10 cellular contexts compared by ENCODE assay signal in genomic region chr3:45552773-45553371, GRCh38. TPM values are rescaled to one million over a fixed set of nuclear protein-coding genes. Genes with fewer than 3 reads are reported as not detected.
DNase-seq lines count a peak whose midpoint lies in the region; ATAC-seq and TF ChIP-seq lines count a peak whose summit lies in the region.
"Had no signal": no experiment of that assay in that cellular context is flagged by ENCODE, and none has a peak within 500 bp of the region (broad histone marks: within the 10 kb centered on the region; RNA-seq: fewer than 3 reads in every experiment).

No MANE protein-coding gene starts in this region.

- H3K4me2 ChIP-seq in KMS-11 = peak overlapping the region; percentile 90
- peak overlapping the region; percentile 2 for H3K4me2 ChIP-seq in osteoblast (ENCODE audit: insufficient read depth, low read length)

- H3K27ac Mint-ChIP-seq in CD4-positive, CD25-positive, alpha-beta regulatory T cell = peak overlapping the region in 2 of 3 donors; percentile 1 to 63
- peak overlapping the region; percentile 59 for H3K27ac Mint-ChIP-seq in endodermal cell
- H3K27ac Mint-ChIP-seq: type B pancreatic cell had no signal

- H3K9ac ChIP-seq in KMS-11 = no peak overlapping the region
- H3K9ac ChIP-seq in endodermal cell (ENCODE audit: extremely low read depth, low read length, poor library complexity, severe bottlenecking) = no peak overlapping the region

- H3K27ac ChIP-seq in CD4-positive, CD25-positive, alpha-beta regulatory T cell (ENCODE audit: insufficient read depth, low read length, poor library complexity, severe bottlenecking) = no peak overlapping the region
- H3K27ac ChIP-seq in KMS-11 (peak overlapping the region; percentile 87), endodermal cell (ENCODE audit: low read depth, low read length) (no peak overlapping the region), osteoblast (ENCODE audit: low read depth, low read length) (peak overlapping the region; percentile 79)

- ATAC-seq in CD4-positive, CD25-positive, alpha-beta regulatory T cell (ENCODE audit: low read depth in 2 of 2) = peak; percentile 42 to 55
- ATAC-seq in HG03139 (IDR thresholded peaks at IDR 0.05; ENCODE audit: unreplicated experiment) (no peak), GM21528 (IDR thresholded peaks at IDR 0.05; ENCODE audit: low FRiP score, unreplicated experiment) (no peak)

- H2AFZ ChIP-seq in KMS-11 (ENCODE audit: low read depth) (no peak overlapping the region), osteoblast (ENCODE audit: low read length) (no peak overlapping the region)

- H3K36me3 Mint-ChIP-seq in CD4-positive, CD25-positive, alpha-beta regulatory T cell = peaks cover 4% of the 10 kb centered on the region
- peaks cover 3% of the 10 kb centered on the region for H3K36me3 Mint-ChIP-seq in endodermal cell (ENCODE audit: low read depth)

- no peaks in the 10 kb centered on the region for H3K9me3 ChIP-seq in CD4-positive, CD25-positive, alpha-beta regulatory T cell (ENCODE audit: control insufficient read depth in 2 of 2, low read length in 2 of 2)
- H3K9me3 ChIP-seq in endodermal cell (ENCODE audit: control insufficient read depth, low read length) (no peaks in the 10 kb centered on the region), osteoblast (ENCODE audit: low read depth, low read length) (no peaks in the 10 kb centered on the region)
- H3K9me3 ChIP-seq: ovary had no signal

- 95 to 100% methylated on average over 1 to 3 of the region's 3 CpGs for WGBS in endodermal cell (ENCODE audit: insufficient coverage in 1 of 2, insufficient read length in 1 of 2), 2 experiments

- no peaks in the 10 kb centered on the region for H3K27me3 ChIP-seq in CD4-positive, CD25-positive, alpha-beta regulatory T cell (ENCODE audit: control insufficient read depth, insufficient read depth, low read length)
- H3K27me3 ChIP-seq in KMS-11 (ENCODE audit: insufficient read depth, low read depth) = no peaks in the 10 kb centered on the region
- H3K27me3 ChIP-seq in endodermal cell (ENCODE audit: control insufficient read depth, insufficient read depth, low read length, poor library complexity, severe bottlenecking) = no peaks in the 10 kb centered on the region
- H3K27me3 ChIP-seq in osteoblast (ENCODE audit: insufficient read depth, low read length) = no peaks in the 10 kb centered on the region
- H3K27me3 ChIP-seq: ovary had no signal

- TF ChIP-seq CTCF in KMS-11 (conservative IDR thresholded peaks at IDR 0.05; ENCODE audit: low read depth, low read length) (no peak), endodermal cell (conservative IDR thresholded peaks at IDR 0.05) (no peak), osteoblast (IDR thresholded peaks at IDR 0.05; ENCODE audit: extremely low read depth, low read depth, low read length) (no peak)

- peak in 1 of 3 donors; percentile 26 for DNase-seq in CD4-positive, CD25-positive, alpha-beta regulatory T cell
- DNase-seq in endodermal cell (peak; percentile 45), osteoblast (ENCODE audit: insufficient read length, low spot score, missing footprints) (no peak), NCI-H2029 (lab: John Stamatoyannopoulos, UW) (no peak), NCI-H1105 (lab: John Stamatoyannopoulos, UW) (no peak)

- H3K36me3 ChIP-seq in CD4-positive, CD25-positive, alpha-beta regulatory T cell (ENCODE audit: control insufficient read depth, insufficient read depth, low read length) = peaks cover under 1% of the 10 kb centered on the region
- H3K36me3 ChIP-seq in KMS-11 (ENCODE audit: insufficient read depth) (no peaks in the 10 kb centered on the region), endodermal cell (ENCODE audit: control insufficient read depth, insufficient read depth, low read length) (peaks cover 9% of the 10 kb centered on the region), osteoblast (ENCODE audit: insufficient read depth, low read length) (no peaks in the 10 kb centered on the region)
- H3K36me3 ChIP-seq: ovary had no signal

- no peaks in the 10 kb centered on the region for H3K4me1 ChIP-seq in CD4-positive, CD25-positive, alpha-beta regulatory T cell (ENCODE audit: control insufficient read depth, insufficient read depth, low read length, poor library complexity, severe bottlenecking)
- peaks cover 58% of the 10 kb centered on the region for H3K4me1 ChIP-seq in KMS-11 (ENCODE audit: low read depth, poor library complexity, severe bottlenecking)
- peaks cover 3% of the 10 kb centered on the region for H3K4me1 ChIP-seq in endodermal cell (ENCODE audit: control insufficient read depth, insufficient read depth, low read length)
- peaks cover 57% of the 10 kb centered on the region for H3K4me1 ChIP-seq in osteoblast (ENCODE audit: insufficient read depth, low read length)

- H4K20me1 ChIP-seq in KMS-11 (ENCODE audit: insufficient read depth) (no peaks in the 10 kb centered on the region), osteoblast (ENCODE audit: insufficient read depth, low read length) (no peaks in the 10 kb centered on the region)

- peaks cover 0 to 5% (median 4%) of the 10 kb centered on the region in 4 donors for H3K4me1 Mint-ChIP-seq in CD4-positive, CD25-positive, alpha-beta regulatory T cell
- H3K4me1 Mint-ChIP-seq in endodermal cell = peaks cover 9% of the 10 kb centered on the region

- H3K4me3 ChIP-seq in CD4-positive, CD25-positive, alpha-beta regulatory T cell (ENCODE audit: low read depth, low read length) = no peak overlapping the region
- H3K4me3 ChIP-seq in KMS-11 (IDR thresholded peaks at IDR 0.05; ENCODE audit: insufficient read depth, low read depth, low read length) = no peak overlapping the region
- H3K4me3 ChIP-seq in endodermal cell (ENCODE audit: low read length) = no peak overlapping the region
- no peak overlapping the region for H3K4me3 ChIP-seq in osteoblast (ENCODE audit: insufficient read depth, low read length)
- H3K4me3 ChIP-seq: ovary had no signal

- H3K79me2 ChIP-seq in KMS-11 (ENCODE audit: insufficient read depth, low read depth) (no peaks in the 10 kb centered on the region), osteoblast (ENCODE audit: insufficient read depth, low read length) (no peaks in the 10 kb centered on the region)

- no peak overlapping the region for H3K4me3 Mint-ChIP-seq in CD4-positive, CD25-positive, alpha-beta regulatory T cell
- H3K4me3 Mint-ChIP-seq in endodermal cell = no peak overlapping the region
- H3K4me3 Mint-ChIP-seq: type B pancreatic cell had no signal

- H3K27me3 Mint-ChIP-seq in CD4-positive, CD25-positive, alpha-beta regulatory T cell = no peaks in the 10 kb centered on the region
- no peaks in the 10 kb centered on the region for H3K27me3 Mint-ChIP-seq in endodermal cell (ENCODE audit: insufficient read depth)
- H3K27me3 Mint-ChIP-seq: type B pancreatic cell had no signal

- no peaks in the 10 kb centered on the region for H3K9me3 Mint-ChIP-seq in CD4-positive, CD25-positive, alpha-beta regulatory T cell
- H3K9me3 Mint-ChIP-seq in endodermal cell = no peaks in the 10 kb centered on the region
- H3K9me3 Mint-ChIP-seq: type B pancreatic cell had no signal

RNA-seq across cellular contexts. Expression of gene LIMD1, which starts 41.7 kb away (rescaled TPM):
- 46.3 TPM for total RNA-seq in CD4-positive, CD25-positive, alpha-beta regulatory T cell
- 10 to 100 TPM in 1 of 4 donors, 1 to 10 TPM in 3; 7.1 to 12.9 (median 8.2) TPM for polyA plus RNA-seq in CD4-positive, CD25-positive, alpha-beta regulatory T cell
- total RNA-seq in endodermal cell (10 to 100 TPM; 30.9 to 33.4 TPM), osteoblast (14.4 and 17.4 TPM in 2 replicates)
- 16.5 TPM for polyA plus RNA-seq in endodermal cell (2013, experiment 1 of 2)
- polyA plus RNA-seq in endodermal cell (2013, experiment 2 of 2) = 12.0 TPM

Comparison
In these comparisons a context has a peak if more than half of its experiments do, and no peak if none do; other contexts are left out.
1. ATAC-seq: peak in CD4-positive, CD25-positive, alpha-beta regulatory T cell (2 of 2); none in HG03139 (single experiment) and GM21528 (single experiment).
2. H3K27ac ChIP-seq: peak in KMS-11 (single experiment) and osteoblast (single experiment); none in CD4-positive, CD25-positive, alpha-beta regulatory T cell (single experiment) and endodermal cell (single experiment).